Comparison of ENCODE assay signal across 1 cellular context in the genomic region with DNA sequence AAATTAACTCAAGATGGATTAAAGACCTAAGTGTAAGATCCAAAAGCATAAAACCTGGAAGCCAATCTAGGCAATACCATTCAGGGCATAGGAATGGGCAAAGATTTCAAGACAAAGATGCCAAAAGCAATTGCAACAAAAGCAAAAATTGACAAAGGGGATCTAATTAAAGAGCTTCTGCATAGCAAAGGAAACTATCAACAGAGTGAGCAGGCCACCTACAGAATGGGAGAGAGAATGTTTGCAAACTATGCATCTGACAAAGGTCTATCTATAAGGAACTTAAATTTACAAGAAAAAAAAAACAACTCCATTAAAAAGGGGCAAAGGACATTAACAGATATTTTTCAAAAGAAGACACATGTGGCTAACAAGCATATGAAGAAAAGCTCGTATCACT.
TF ChIP-seq lines count a peak whose summit lies in the region.

No MANE protein-coding gene starts in this region.

TF ChIP-seq in H1, 55 proteins besides CTCF, POLR2A, EP300 and RAD21:
- no peak for TF ChIP-seq HDAC2 (IDR thresholded peaks at IDR 0.05; ENCODE audit: borderline replicate concordance in 1 of 2, low read depth in 2 of 2, low read length in 2 of 2)
- no peak for TF ChIP-seq KDM1A (IDR thresholded peaks at IDR 0.05; ENCODE audit: borderline replicate concordance, low read length)
- no peak for TF ChIP-seq RNF2 (IDR thresholded peaks at IDR 0.05; ENCODE audit: borderline replicate concordance, low read depth, low read length, missing control alignments, poor library complexity, severe bottlenecking)
- no peak for TF ChIP-seq MAFK (IDR thresholded peaks at IDR 0.05; ENCODE audit: low read depth, low read length)
- no peak for TF ChIP-seq FOSL1 (IDR thresholded peaks at IDR 0.05; ENCODE audit: insufficient read depth, low read depth, low read length)
- no peak for TF ChIP-seq KDM4A (IDR thresholded peaks at IDR 0.05; ENCODE audit: low read depth, low read length, severe bottlenecking)
- TF ChIP-seq CHD1 (IDR thresholded peaks at IDR 0.05; ENCODE audit: low read depth, low read length) = no peak
- no peak for TF ChIP-seq CBX5 (IDR thresholded peaks at IDR 0.05; ENCODE audit: low read depth, low read length)
- TF ChIP-seq CEBPB (IDR thresholded peaks at IDR 0.05; ENCODE audit: low read depth, low read length) = no peak
- TF ChIP-seq NRF1 (IDR thresholded peaks at IDR 0.05; ENCODE audit: low read depth, low read length) = no peak
- no peak for TF ChIP-seq POLR2AphosphoS5 (IDR thresholded peaks at IDR 0.05; ENCODE audit: low read depth, low read length)
- no peak for TF ChIP-seq SUZ12 (IDR thresholded peaks at IDR 0.05; ENCODE audit: low read length)
- TF ChIP-seq, protein P1, sequence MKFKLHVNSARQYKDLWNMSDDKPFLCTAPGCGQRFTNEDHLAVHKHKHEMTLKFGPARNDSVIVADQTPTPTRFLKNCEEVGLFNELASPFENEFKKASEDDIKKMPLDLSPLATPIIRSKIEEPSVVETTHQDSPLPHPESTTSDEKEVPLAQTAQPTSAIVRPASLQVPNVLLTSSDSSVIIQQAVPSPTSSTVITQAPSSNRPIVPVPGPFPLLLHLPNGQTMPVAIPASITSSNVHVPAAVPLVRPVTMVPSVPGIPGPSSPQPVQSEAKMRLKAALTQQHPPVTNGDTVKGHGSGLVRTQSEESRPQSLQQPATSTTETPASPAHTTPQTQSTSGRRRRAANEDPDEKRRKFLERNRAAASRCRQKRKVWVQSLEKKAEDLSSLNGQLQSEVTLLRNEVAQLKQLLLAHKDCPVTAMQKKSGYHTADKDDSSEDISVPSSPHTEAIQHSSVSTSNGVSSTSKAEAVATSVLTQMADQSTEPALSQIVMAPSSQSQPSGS (IDR thresholded peaks at IDR 0.05; ENCODE audit: low read length) = no peak
- no peak for TF ChIP-seq SIN3A (conservative IDR thresholded peaks at IDR 0.05 in 1 of 2, IDR thresholded peaks at IDR 0.05 in 1 of 2; ENCODE audit: low read depth in 1 of 2, low read length in 2 of 2)
